In genomic region chr2:65549262-65550036, GRCh38 we compare ENCODE assay signal across 2 cellular contexts.
TF ChIP-seq lines count a peak whose summit lies in the region.

No MANE protein-coding gene starts in this region.

TF ChIP-seq in SK-N-SH, 30 proteins besides CTCF, POLR2A, EP300 and RAD21 (continued from another document):
- TF ChIP-seq IRF3 (IDR thresholded peaks at IDR 0.05; ENCODE audit: low read depth, low read length) (no peak), FOXM1 (IDR thresholded peaks at IDR 0.05; ENCODE audit: low read depth) (no peak)

TF ChIP-seq in SK-N-SH treated with all-trans-retinoic acid at 6 μM for 48 hours, 23 proteins besides CTCF, POLR2A, EP300 and RAD21 (continued from another document):
- no peak for TF ChIP-seq POU6F1 (CRISPR knock-in tag; IDR thresholded peaks at IDR 0.05; ENCODE audit: borderline replicate concordance, low read depth)
